ENCODE assay signal across 25 cellular contexts in the genomic region with DNA sequence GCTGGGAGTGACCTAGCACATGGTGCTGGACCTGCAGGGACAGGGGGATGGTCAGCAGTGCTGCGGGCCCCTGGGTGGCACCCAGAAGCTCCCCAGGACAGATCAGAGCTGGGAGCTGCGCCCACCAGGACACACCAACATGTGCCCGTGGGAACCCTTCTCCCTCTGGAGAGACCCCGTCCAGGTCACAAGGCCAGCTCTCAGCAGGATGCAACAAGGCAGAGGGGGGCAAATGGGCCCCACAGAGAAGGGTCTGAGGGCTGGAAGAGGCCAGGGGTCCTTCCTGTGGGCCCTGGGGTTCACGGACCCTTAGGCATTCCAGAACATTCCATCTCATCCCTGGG. TPM values are rescaled to one million over a fixed set of nuclear protein-coding genes. Genes with fewer than 3 reads are reported as not detected.
DNase-seq lines count a peak whose midpoint lies in the region; ATAC-seq, FAIRE-seq and TF ChIP-seq lines count a peak whose summit lies in the region.
"Had no signal": no experiment of that assay in that cellular context is flagged by ENCODE, and none has a peak within 500 bp of the region (broad histone marks: within the 10 kb centered on the region; RNA-seq: fewer than 3 reads in every experiment).

No MANE protein-coding gene starts in this region.

- no peak overlapping the region for H3K27ac Mint-ChIP-seq in T-helper 17 cell
- H3K27ac Mint-ChIP-seq in natural killer cell treated with Interleukin-12 subunit alpha and Interleukin-12 subunit beta and Interleukin-15 and Interleukin-18, amount 100 ng/mL, for 72 hours, result no peak overlapping the region
- H3K27ac Mint-ChIP-seq in type B pancreatic cell, result no peak overlapping the region
- H3K27ac Mint-ChIP-seq: CD4-positive, alpha-beta T cell; H9 had no signal

- ATAC-seq in T-helper 17 cell, result no peak
- no peak for ATAC-seq in natural killer cell treated with Interleukin-12 subunit alpha and Interleukin-12 subunit beta and Interleukin-15 and Interleukin-18, amount 100 ng/mL, for 72 hours
- ATAC-seq: A549 had no signal

- H3K9me3 ChIP-seq in T-helper 17 cell (ENCODE audit: control insufficient read depth, low read length, poor library complexity, severe bottlenecking), result no peaks in the 10 kb centered on the region
- H3K9me3 ChIP-seq: A549; BLaER1 treated with 17β-estradiol and CSF1 and Interleukin-3, amounts not matched to agents 10 nM and 100 nM had no signal

- no peaks in the 10 kb centered on the region for H3K9me3 Mint-ChIP-seq in natural killer cell treated with Interleukin-12 subunit alpha and Interleukin-12 subunit beta and Interleukin-15 and Interleukin-18, amount 100 ng/mL, for 72 hours
- no peaks in the 10 kb centered on the region for H3K9me3 Mint-ChIP-seq in type B pancreatic cell
- H3K9me3 Mint-ChIP-seq: CD4-positive, alpha-beta T cell; H9; IgD-negative memory B cell had no signal

- H3K4me3 Mint-ChIP-seq in T-helper 17 cell, result peak overlapping the region; percentile 55
- no peak overlapping the region for H3K4me3 Mint-ChIP-seq in natural killer cell treated with Interleukin-12 subunit alpha and Interleukin-12 subunit beta and Interleukin-15 and Interleukin-18, amount 100 ng/mL, for 72 hours
- no peak overlapping the region for H3K4me3 Mint-ChIP-seq in type B pancreatic cell
- H3K4me3 Mint-ChIP-seq: CD4-positive, alpha-beta T cell; H9 had no signal

- no peaks in the 10 kb centered on the region for H3K27me3 Mint-ChIP-seq in T-helper 17 cell
- H3K27me3 Mint-ChIP-seq in natural killer cell treated with Interleukin-12 subunit alpha and Interleukin-12 subunit beta and Interleukin-15 and Interleukin-18, amount 100 ng/mL, for 72 hours, result no peaks in the 10 kb centered on the region
- peaks cover 9% of the 10 kb centered on the region for H3K27me3 Mint-ChIP-seq in type B pancreatic cell
- H3K27me3 Mint-ChIP-seq: CD4-positive, alpha-beta T cell had no signal

- DNase-seq in T-helper 17 cell, result no peak
- peak; percentile 40 for DNase-seq in natural killer cell treated with Interleukin-12 subunit alpha and Interleukin-12 subunit beta and Interleukin-15 and Interleukin-18, amount 100 ng/mL, for 72 hours (ENCODE audit: low spot score)
- DNase-seq in type B pancreatic cell (ENCODE audit: extremely low spot score, unreplicated experiment), result peak; percentile 69
- DNase-seq in NCI-H2171 treated with DMSO at 0.1 percent for 48 hours (lab: John Stamatoyannopoulos, UW), result no peak
- no peak for DNase-seq in cardiac septum (ENCODE audit: low spot score)
- DNase-seq in HTR-8/SVneo (ENCODE audit: insufficient read length, low spot score), result no peak
- DNase-seq: AML-193, DMS53, MM.1S, NCI-H2029, NCI-H526 treated with DMSO at 0.1 percent for 48 hours, SHP77 treated with DMSO at 0.1 percent for 48 hours had no signal

- peaks cover 12% of the 10 kb centered on the region for H3K4me1 Mint-ChIP-seq in T-helper 17 cell
- H3K4me1 Mint-ChIP-seq in natural killer cell treated with Interleukin-12 subunit alpha and Interleukin-12 subunit beta and Interleukin-15 and Interleukin-18, amount 100 ng/mL, for 72 hours (ENCODE audit: low read depth in 2 of 2), result peaks cover 4 to 14% of the 10 kb centered on the region in 2 donors
- H3K4me1 Mint-ChIP-seq in type B pancreatic cell (ENCODE audit: unreplicated experiment), result peaks cover 5% of the 10 kb centered on the region

- no peak for TF ChIP-seq CTCF in type B pancreatic cell (conservative IDR thresholded peaks at IDR 0.05)

- peak overlapping the region; percentile 23 for H3K27ac ChIP-seq in cingulate gyrus (ENCODE audit: low read depth, low read length)
- H3K27ac ChIP-seq: A549; BLaER1 treated with 17β-estradiol and CSF1 and Interleukin-3, amounts not matched to agents 10 nM and 100 nM; KMS-11; RWPE1 had no signal

- no peak for FAIRE-seq in HTR-8/SVneo (lab: Jason Lieb, UNC)
- FAIRE-seq: A549, D721Med, GM18507 had no signal

- H3K36me3 Mint-ChIP-seq in T-helper 17 cell (ENCODE audit: low read depth) (peaks cover 2% of the 10 kb centered on the region), type B pancreatic cell (no peaks in the 10 kb centered on the region)
- no peaks in the 10 kb centered on the region for H3K36me3 Mint-ChIP-seq in natural killer cell treated with Interleukin-12 subunit alpha and Interleukin-12 subunit beta and Interleukin-15 and Interleukin-18, amount 100 ng/mL, for 72 hours

- intact Hi-C loops in cardiac septum (cut with DNase I), result no loop called here

RNA-seq across cellular contexts. Expression of a gene that starts 6.2 kb away (rescaled TPM):
- total RNA-seq in T-helper 17 cell (10 to 100 TPM; 79.5 to 90.1 TPM), type B pancreatic cell (ENCODE audit: low replicate concordance) (8.4 and 16.1 TPM in 2 replicates), cardiac septum (36.9 TPM)
- total RNA-seq in natural killer cell treated with Interleukin-12 subunit alpha and Interleukin-12 subunit beta and Interleukin-15 and Interleukin-18, amount 100 ng/mL, for 72 hours, result 1 to 10 TPM; 4.2 to 5.4 TPM

RNA-seq across cellular contexts. Expression of a gene that starts 19.2 kb away (rescaled TPM):
- not detected for total RNA-seq in T-helper 17 cell
- total RNA-seq in natural killer cell treated with Interleukin-12 subunit alpha and Interleukin-12 subunit beta and Interleukin-15 and Interleukin-18, amount 100 ng/mL, for 72 hours, result not detected
- not detected in 2 replicates for total RNA-seq in type B pancreatic cell (ENCODE audit: low replicate concordance)
- total RNA-seq in cardiac septum, result not detected
- total RNA-seq: CD4-positive, alpha-beta T cell; Daoy; G401; H9; NCI-H460 had no signal

RNA-seq across cellular contexts. Expression of a gene that starts 32.2 kb away (rescaled TPM):
- total RNA-seq in T-helper 17 cell (not detected), type B pancreatic cell (ENCODE audit: low replicate concordance) (not detected in 2 replicates), cardiac septum (not detected)
- total RNA-seq in natural killer cell treated with Interleukin-12 subunit alpha and Interleukin-12 subunit beta and Interleukin-15 and Interleukin-18, amount 100 ng/mL, for 72 hours, result not detected
- total RNA-seq: CD4-positive, alpha-beta T cell; Daoy; G401; H9; NCI-H460 had no signal

RNA-seq across cellular contexts. Expression of a gene that starts 42.4 kb away (rescaled TPM):
- not detected for total RNA-seq in T-helper 17 cell
- total RNA-seq in natural killer cell treated with Interleukin-12 subunit alpha and Interleukin-12 subunit beta and Interleukin-15 and Interleukin-18, amount 100 ng/mL, for 72 hours, result not detected
- total RNA-seq in type B pancreatic cell (ENCODE audit: low replicate concordance), result not detected in 2 replicates
- total RNA-seq in cardiac septum, result not detected
- total RNA-seq: CD4-positive, alpha-beta T cell; Daoy; G401; H9; NCI-H460 had no signal

RNA-seq across cellular contexts. Expression of a gene that starts 56.1 kb away (rescaled TPM):
- total RNA-seq in T-helper 17 cell (not detected), type B pancreatic cell (ENCODE audit: low replicate concordance) (not detected in 2 replicates), cardiac septum (not detected)
- not detected for total RNA-seq in natural killer cell treated with Interleukin-12 subunit alpha and Interleukin-12 subunit beta and Interleukin-15 and Interleukin-18, amount 100 ng/mL, for 72 hours
- total RNA-seq: CD4-positive, alpha-beta T cell; Daoy; G401; H9; NCI-H460 had no signal

Comparison
In these comparisons a context has a peak if more than half of its experiments do, and no peak if none do; other contexts are left out.
1. DNase-seq: peak in natural killer cell treated with Interleukin-12 subunit alpha and Interleukin-12 subunit beta and Interleukin-15 and Interleukin-18, amount 100 ng/mL, for 72 hours (single experiment) and type B pancreatic cell (single experiment); none in T-helper 17 cell (0 of 3), NCI-H2171 treated with DMSO at 0.1 percent for 48 hours (single experiment), cardiac septum (single experiment) and HTR-8/SVneo (single experiment).